Comparison of ENCODE assay signal across 8 cellular contexts in genomic region chr5:79893485-79893884, GRCh38.
"Had no signal": no experiment of that assay in that cellular context is flagged by ENCODE, and none has a peak within 500 bp of the region (broad histone marks: within the 10 kb centered on the region; RNA-seq: fewer than 3 reads in every experiment).

No MANE protein-coding gene starts in this region.

- ATAC-seq: HCT116 had no signal

- H3K4me1 ChIP-seq: HAP-1 had no signal

- H3K27ac ChIP-seq: GM23248, HL-60 had no signal

- H3K36me3 ChIP-seq: HAP-1 had no signal

- H3K4me3 ChIP-seq: GM23248, HAP-1 had no signal

- H2AFZ ChIP-seq: GM23248 had no signal

- H3K9ac ChIP-seq: GM23248 had no signal

- H3K9me3 ChIP-seq: HAP-1 had no signal

- DNase-seq: GM23248, GOT3, H7, HFFc6, KG1 had no signal
